15 cellular contexts compared by ENCODE assay signal in the genomic region with DNA sequence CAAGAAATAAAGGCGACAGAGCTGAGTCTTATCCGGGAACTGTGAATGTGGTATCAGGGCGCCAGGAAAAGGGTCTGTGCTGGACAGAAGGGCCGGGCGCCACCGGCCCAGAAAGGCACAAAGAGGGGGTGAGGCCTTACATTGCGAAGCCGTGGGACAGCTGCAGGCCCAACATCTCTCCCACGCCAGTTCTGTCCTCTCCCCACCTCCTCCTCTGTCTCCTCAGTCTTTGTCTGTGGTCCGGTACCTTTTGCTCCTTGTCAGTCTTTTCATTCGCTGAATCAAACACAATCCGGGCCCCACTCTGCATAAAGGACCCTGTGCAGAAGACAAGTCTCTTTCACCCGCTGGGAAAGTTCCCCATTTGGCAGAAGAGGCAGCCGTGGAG.
DNase-seq lines count a peak whose midpoint lies in the region; ATAC-seq, FAIRE-seq and TF ChIP-seq lines count a peak whose summit lies in the region.
"Had no signal": no experiment of that assay in that cellular context is flagged by ENCODE, and none has a peak within 500 bp of the region (broad histone marks: within the 10 kb centered on the region; RNA-seq: fewer than 3 reads in every experiment).

No MANE protein-coding gene starts in this region.

- H3K9ac ChIP-seq in neural progenitor cell, result no peak overlapping the region

- H3K27me3 ChIP-seq in heart left ventricle, result no peaks in the 10 kb centered on the region
- H3K27me3 ChIP-seq in neural progenitor cell, result no peaks in the 10 kb centered on the region
- no peaks in the 10 kb centered on the region for H3K27me3 ChIP-seq in transverse colon

- no peak for TF ChIP-seq EP300 in transverse colon (IDR thresholded peaks at IDR 0.05; ENCODE audit: low read depth)

- H3K4me1 Mint-ChIP-seq in effector memory CD8-positive, alpha-beta T cell (ENCODE audit: low read depth in 2 of 2), result peaks cover 22 to 24% of the 10 kb centered on the region in 2 donors
- H3K4me1 Mint-ChIP-seq in neural progenitor cell, result peaks cover 21% of the 10 kb centered on the region

- no peak for TF ChIP-seq POLR2A in heart left ventricle (IDR thresholded peaks at IDR 0.05)
- TF ChIP-seq POLR2A in transverse colon (IDR thresholded peaks at IDR 0.05), result no peak

- H3K4me1 ChIP-seq in heart left ventricle (peaks cover 0 to 80% (median 40%) of the 10 kb centered on the region in 12 donors), neural progenitor cell (peaks cover 23% of the 10 kb centered on the region), transverse colon (peaks cover 20 to 45% (median 33%) of the 10 kb centered on the region in 4 donors)

- H3F3A ChIP-seq in neural progenitor cell (ENCODE audit: low read depth), result peaks cover 25% of the 10 kb centered on the region

- no peak overlapping the region for H2AFZ ChIP-seq in neural progenitor cell (replicated peaks)

- DNase-seq in heart left ventricle, result peak in 1 of 5 donors; percentile 14
- no peak for DNase-seq in Right ventricle myocardium superior
- no peak for DNase-seq in effector memory CD8-positive, alpha-beta T cell
- no peak for DNase-seq in neural progenitor cell (ENCODE audit: low spot score)
- no peak for DNase-seq in transverse colon
- DNase-seq in DMS53 treated with DMSO at 0.1 percent for 48 hours (lab: John Stamatoyannopoulos, UW; ENCODE audit: unreplicated experiment), result no peak
- DNase-seq in AML-193 (lab: John Stamatoyannopoulos, UW), result no peak
- DNase-seq in frontal cortex (ENCODE audit: low spot score in 2 of 2), result no peak
- DNase-seq: activated gamma-delta T cell treated with Interleukin-2 at 50 U/mL for 16 hours; Caco-2; naive thymus-derived CD8-positive, alpha-beta T cell; NK-92 treated with Interleukin-12 subunit alpha and Interleukin-12 subunit beta, amount 100 ng/mL, for 24 hours; SIG-M5; stimulated activated CD4-positive, alpha-beta T cell treated with anti-CD3 and anti-CD28 coated beads, Interleukin-4, amount 100 ng/mL, for 24 hours had no signal

- peak overlapping the region; percentile 79 for H3K27ac Mint-ChIP-seq in effector memory CD8-positive, alpha-beta T cell
- peak overlapping the region; percentile 82 for H3K27ac Mint-ChIP-seq in neural progenitor cell

- H3K9me3 ChIP-seq in heart left ventricle, result peaks cover 0 to 11% (median 0%) of the 10 kb centered on the region in 12 donors
- H3K9me3 ChIP-seq in neural progenitor cell (ENCODE audit: low read depth), result peaks cover 4% of the 10 kb centered on the region
- no peaks in the 10 kb centered on the region for H3K9me3 ChIP-seq in transverse colon

- H3K79me2 ChIP-seq in neural progenitor cell (ENCODE audit: low read depth), result peaks cover 100% of the 10 kb centered on the region

- in situ Hi-C loops in transverse colon (cut with MboI; ENCODE audit: low pct_ligation_motif_present in 1 of 4, low pct_unique_long_range_greater_than_20kb in 1 of 4, low sequenced_read_pairs in 3 of 4), result loop anchor here in 1 of 4 donors (25.0 kb wide), 1 partner anchor 393 kb away; no protein-coding TSS in a partner anchor

- peaks cover 3% of the 10 kb centered on the region for H3K36me3 Mint-ChIP-seq in effector memory CD8-positive, alpha-beta T cell (ENCODE audit: insufficient read depth)
- H3K36me3 Mint-ChIP-seq in neural progenitor cell, result peaks cover 60% of the 10 kb centered on the region

- H4K20me1 ChIP-seq in neural progenitor cell (ENCODE audit: low read depth), result peaks cover 64% of the 10 kb centered on the region

- peaks cover 6 to 11% of the 10 kb centered on the region in 2 donors for H3K9me3 Mint-ChIP-seq in effector memory CD8-positive, alpha-beta T cell
- peaks cover 47% of the 10 kb centered on the region for H3K9me3 Mint-ChIP-seq in neural progenitor cell

- H3K4me3 Mint-ChIP-seq in effector memory CD8-positive, alpha-beta T cell, result peak overlapping the region in 1 of 2 donors; percentile 27
- H3K4me3 Mint-ChIP-seq in neural progenitor cell, result no peak overlapping the region
- H3K4me3 Mint-ChIP-seq: naive thymus-derived CD8-positive, alpha-beta T cell had no signal

- H3K4me3 ChIP-seq in heart left ventricle, result no peak overlapping the region
- H3K4me3 ChIP-seq in neural progenitor cell, result no peak overlapping the region
- no peak overlapping the region for H3K4me3 ChIP-seq in transverse colon

- H3K4me2 ChIP-seq in neural progenitor cell, result peak overlapping the region; percentile 16

- 85 to 91% (median 90%) methylated on average over 14 of the region's 14 CpGs for WGBS in heart left ventricle, 4 donors
- WGBS in transverse colon (ENCODE audit: low coverage in 1 of 2), 2 donors, result 78 to 80% methylated on average over 1 to 14 of the region's 14 CpGs

- no peak for FAIRE-seq in frontal cortex (lab: Jason Lieb, UNC)
- FAIRE-seq: keratinocyte had no signal

- ATAC-seq in heart left ventricle, result no peak
- no peak for ATAC-seq in Right ventricle myocardium superior (ENCODE audit: poor library complexity)
- no peak for ATAC-seq in effector memory CD8-positive, alpha-beta T cell (replicated peaks)
- ATAC-seq: naive thymus-derived CD8-positive, alpha-beta T cell had no signal

- H3K27me3 Mint-ChIP-seq in effector memory CD8-positive, alpha-beta T cell, result no peaks in the 10 kb centered on the region
- peaks cover 8% of the 10 kb centered on the region for H3K27me3 Mint-ChIP-seq in neural progenitor cell (ENCODE audit: insufficient read depth, low read depth)
- H3K27me3 Mint-ChIP-seq: naive thymus-derived CD8-positive, alpha-beta T cell had no signal

- peak overlapping the region in 9 of 12 donors; percentile 4 to 88 (median 63) for H3K27ac ChIP-seq in heart left ventricle
- peak overlapping the region; percentile 76 for H3K27ac ChIP-seq in neural progenitor cell
- H3K27ac ChIP-seq in transverse colon, result peak overlapping the region; percentile 61 to 87 (median 69)

- intact Hi-C loops in heart left ventricle (cut with DNase I), result loop anchor here in 3 of 10 donors (5.0 kb wide), 2 partner anchors 33 to 78 kb away; no protein-coding TSS in a partner anchor
- intact Hi-C loops in Right ventricle myocardium superior (cut with DNase I), result no loop called here
- intact Hi-C loops in transverse colon (cut with DNase I; ENCODE audit: low total_unique reads), result loop anchor here (5.0 to 10.0 kb wide), 2 partner anchors 138 to 286 kb away; no protein-coding TSS in a partner anchor

- TF ChIP-seq CTCF in heart left ventricle (IDR thresholded peaks at IDR 0.05), result no peak
- no peak for TF ChIP-seq CTCF in neural progenitor cell (IDR thresholded peaks at IDR 0.05)
- no peak for TF ChIP-seq CTCF in transverse colon (IDR thresholded peaks at IDR 0.05)

- H3K36me3 ChIP-seq in heart left ventricle, result peaks cover 0 to 26% (median 12%) of the 10 kb centered on the region in 9 donors
- peaks cover 21% of the 10 kb centered on the region for H3K36me3 ChIP-seq in neural progenitor cell
- no peaks in the 10 kb centered on the region for H3K36me3 ChIP-seq in transverse colon
